Comparison of ENCODE assay signal across 8 cellular contexts in genomic region chr22:42855726-42856125, GRCh38. TPM values are rescaled to one million over a fixed set of nuclear protein-coding genes. Genes with fewer than 3 reads are reported as not detected.
DNase-seq lines count a peak whose midpoint lies in the region; ATAC-seq and TF ChIP-seq lines count a peak whose summit lies in the region.

No MANE protein-coding gene starts in this region.

- H3K27me3 ChIP-seq in BJ (ENCODE audit: control insufficient read depth, insufficient read depth, low read length) (no peaks in the 10 kb centered on the region), MG63 (no peaks in the 10 kb centered on the region), dorsolateral prefrontal cortex (no peaks in the 10 kb centered on the region)

- no peaks in the 10 kb centered on the region for H3K9me3 ChIP-seq in MG63

- peaks cover 5% of the 10 kb centered on the region for H3K4me1 Mint-ChIP-seq in neural crest cell

- peak overlapping the region in 47 of 59 donors; percentile 4 to 96 (median 89) for H3K27ac ChIP-seq in dorsolateral prefrontal cortex

- no peaks in the 10 kb centered on the region for H3K9me3 Mint-ChIP-seq in neural crest cell

- POLR2A ChIA-PET in BJ (lab: Charles Lee): interaction anchor here (0.6 kb wide), 1 partner anchor 11 kb away, joined by 3 read pairs; no protein-coding TSS in a partner anchor

- H3K4me3 Mint-ChIP-seq in neural crest cell: peak overlapping the region; percentile 94

- no peak for ATAC-seq in left colon

- H3K36me3 ChIP-seq in BJ (ENCODE audit: control insufficient read depth, insufficient read depth, low read length) (no peaks in the 10 kb centered on the region; the same call in 1 of the 2 replicates), MG63 (peaks cover 3% of the 10 kb centered on the region)

- intact Hi-C loops in dorsolateral prefrontal cortex (cut with DNase I): loop anchor here (2.0 to 5.0 kb wide), 3 partner anchors 159 to 332 kb away; partner anchors contain the start of genes PACSIN2 (in 2 of the 2), TTLL1 (in 1 of the 2) and TTLL12 (in 1 of the 2)
- intact Hi-C loops in left colon (cut with DNase I, micrococcal nuclease): no loop called here

- no peak for DNase-seq in BJ (ENCODE audit: low read depth)
- DNase-seq in MG63: no peak
- DNase-seq in dorsolateral prefrontal cortex: no peak
- DNase-seq in neural crest cell (ENCODE audit: low read depth, low spot score): no peak
- no peak for DNase-seq in NCI-H526 treated with DMSO at 0.1 percent for 48 hours (lab: John Stamatoyannopoulos, UW)
- no peak for DNase-seq in left colon
- DNase-seq in NCI-H748 treated with DMSO at 0.1 percent for 48 hours (lab: John Stamatoyannopoulos, UW): no peak
- DNase-seq in SHP77 treated with DMSO at 0.1 percent for 48 hours (lab: John Stamatoyannopoulos, UW): no peak

- CTCF ChIA-PET in BJ (lab: Yijun Ruan, JAX): no interaction called here

- H3K4me3 ChIP-seq in BJ (ENCODE audit: low read depth, low read length) (peak overlapping the region; percentile 94), MG63 (peak overlapping the region; percentile 74), dorsolateral prefrontal cortex (peak overlapping the region; percentile 64 to 96 (median 86))

- TF ChIP-seq CTCF in BJ (IDR thresholded peaks at IDR 0.05; ENCODE audit: insufficient read depth, low read depth, low read length) (no peak), dorsolateral prefrontal cortex (IDR thresholded peaks at IDR 0.05 in 54 of 56, conservative IDR thresholded peaks at IDR 0.05 in 2 of 56; ENCODE audit: low read depth in 1 of 56, partially characterized antibody in 56 of 56) (no peak), neural crest cell (conservative IDR thresholded peaks at IDR 0.05) (no peak)

- no peaks in the 10 kb centered on the region for H3K27me3 Mint-ChIP-seq in neural crest cell (ENCODE audit: low read depth)

- H3K27ac Mint-ChIP-seq in neural crest cell (ENCODE audit: unreplicated experiment): peak overlapping the region; percentile 83

- peaks cover 2% of the 10 kb centered on the region for H3K36me3 Mint-ChIP-seq in neural crest cell (ENCODE audit: low read depth)

RNA-seq across cellular contexts. Expression of gene ARFGAP3, which starts 1.3 kb away (rescaled TPM):
- 73.2 and 79.5 TPM in 2 replicates for polyA plus RNA-seq in BJ (2011; rRNA removed)
- polyA minus RNA-seq in BJ (2011; rRNA and poly(A)+ RNA removed): 27.9 and 37.3 TPM in 2 replicates
- 27.5 and 37.3 TPM in 2 replicates for total RNA-seq in MG63 (2014; rRNA removed; shearing (Covaris generic); ENCODE audit: low replicate concordance)
- total RNA-seq in dorsolateral prefrontal cortex (10 to 100 TPM; 18.5 to 37.7 (median 25.9) TPM), neural crest cell (28.4 and 29.9 TPM in 2 replicates), left colon (10 to 100 TPM; 36.9 to 42.1 TPM)

Comparison
In these comparisons a context has a peak if more than half of its experiments do, and no peak if none do; other contexts are left out.
1. intact Hi-C loops: an anchor here in dorsolateral prefrontal cortex (2.0 to 5.0 kb wide); none called in left colon.